ENCODE assay signal across 10 cellular contexts in genomic region chr2:44802409-44803099, GRCh38.
DNase-seq lines count a peak whose midpoint lies in the region; ATAC-seq and TF ChIP-seq lines count a peak whose summit lies in the region.
"Had no signal": no experiment of that assay in that cellular context is flagged by ENCODE, and none has a peak within 500 bp of the region (broad histone marks: within the 10 kb centered on the region; RNA-seq: fewer than 3 reads in every experiment).

No MANE protein-coding gene starts in this region.

- H3K9me3 Mint-ChIP-seq in activated naive CD8-positive, alpha-beta T cell treated with anti-CD3 and anti-CD28 coated beads, Interleukin-2, amount 10 ng/mL, durations not matched to agents 7 days and 5 days: no peaks in the 10 kb centered on the region

- H3K27ac Mint-ChIP-seq in activated naive CD8-positive, alpha-beta T cell treated with anti-CD3 and anti-CD28 coated beads, Interleukin-2, amount 10 ng/mL, durations not matched to agents 7 days and 5 days: no peak overlapping the region

- H3K4me1 ChIP-seq in cardiac muscle cell (ENCODE audit: low read depth) (no peaks in the 10 kb centered on the region), right atrium auricular region (peaks cover 0 to 16% of the 10 kb centered on the region in 2 donors), suprapubic skin (peaks cover 24% of the 10 kb centered on the region)

- peaks cover 5% of the 10 kb centered on the region for H3K4me1 Mint-ChIP-seq in activated naive CD8-positive, alpha-beta T cell treated with anti-CD3 and anti-CD28 coated beads, Interleukin-2, amount 10 ng/mL, durations not matched to agents 7 days and 5 days

- H3K4me3 ChIP-seq in cardiac muscle cell: peak overlapping the region; percentile 20
- peak overlapping the region in 1 of 2 donors; percentile 20 for H3K4me3 ChIP-seq in right atrium auricular region
- H3K4me3 ChIP-seq in suprapubic skin: peak overlapping the region; percentile 32

- TF ChIP-seq EP300 in suprapubic skin (IDR thresholded peaks at IDR 0.05): no peak

- no peaks in the 10 kb centered on the region for H3K36me3 Mint-ChIP-seq in activated naive CD8-positive, alpha-beta T cell treated with anti-CD3 and anti-CD28 coated beads, Interleukin-2, amount 10 ng/mL, durations not matched to agents 7 days and 5 days

- no peaks in the 10 kb centered on the region for H3K36me3 ChIP-seq in cardiac muscle cell
- H3K36me3 ChIP-seq in right atrium auricular region: no peaks in the 10 kb centered on the region
- H3K36me3 ChIP-seq in suprapubic skin: no peaks in the 10 kb centered on the region
- H3K36me3 ChIP-seq: esophagus squamous epithelium had no signal

- peak overlapping the region; percentile 42 for H3K4me3 Mint-ChIP-seq in activated naive CD8-positive, alpha-beta T cell treated with anti-CD3 and anti-CD28 coated beads, Interleukin-2, amount 10 ng/mL, durations not matched to agents 7 days and 5 days

- DNase-seq in cardiac muscle cell (ENCODE audit: low read depth in 1 of 2, low spot score in 1 of 2): peak in 1 of 2 donors; percentile 35
- DNase-seq in right atrium auricular region (ENCODE audit: low spot score): no peak
- DNase-seq in activated naive CD8-positive, alpha-beta T cell treated with anti-CD3 and anti-CD28 coated beads, Interleukin-2, amount 10 ng/mL, durations not matched to agents 7 days and 5 days: no peak
- DNase-seq in left colon: no peak
- DNase-seq in suprapubic skin (ENCODE audit: low spot score in 2 of 2): no peak
- DNase-seq in GF-D8 (lab: John Stamatoyannopoulos, UW): no peak
- DNase-seq in D341Med (ENCODE audit: low spot score): no peak
- DNase-seq: esophagus squamous epithelium, NCI-H524 treated with DMSO at 0.1 percent for 48 hours had no signal

- 12% methylated on average over 15 of the region's 46 CpGs for WGBS in suprapubic skin

- ATAC-seq in activated naive CD8-positive, alpha-beta T cell treated with anti-CD3 and anti-CD28 coated beads, Interleukin-2, amount 10 ng/mL, durations not matched to agents 7 days and 5 days (ENCODE audit: low read depth): no peak
- peak; percentile 40 for ATAC-seq in left colon
- no peak for ATAC-seq in HG03095 (IDR thresholded peaks at IDR 0.05; ENCODE audit: unreplicated experiment)

- H3K27ac ChIP-seq in cardiac muscle cell (no peak overlapping the region), right atrium auricular region (no peak overlapping the region), suprapubic skin (no peak overlapping the region)
- H3K27ac ChIP-seq: esophagus squamous epithelium had no signal

- no peak for TF ChIP-seq CTCF in cardiac muscle cell (IDR thresholded peaks at IDR 0.05; ENCODE audit: low read depth, low read length)
- TF ChIP-seq CTCF in right atrium auricular region (IDR thresholded peaks at IDR 0.05): no peak
- no peak for TF ChIP-seq CTCF in suprapubic skin (IDR thresholded peaks at IDR 0.05)

- H3K9me3 ChIP-seq in cardiac muscle cell (ENCODE audit: low read depth): no peaks in the 10 kb centered on the region
- H3K9me3 ChIP-seq in right atrium auricular region: no peaks in the 10 kb centered on the region
- no peaks in the 10 kb centered on the region for H3K9me3 ChIP-seq in suprapubic skin
- H3K9me3 ChIP-seq: esophagus squamous epithelium had no signal

- POLR2A ChIA-PET in activated naive CD8-positive, alpha-beta T cell treated with anti-CD3 and anti-CD28 coated beads, Interleukin-2, amount 10 ng/mL, durations not matched to agents 7 days and 5 days (lab: Charles Lee): no interaction called here

- H3K27me3 Mint-ChIP-seq in activated naive CD8-positive, alpha-beta T cell treated with anti-CD3 and anti-CD28 coated beads, Interleukin-2, amount 10 ng/mL, durations not matched to agents 7 days and 5 days: peaks cover 95% of the 10 kb centered on the region

- TF ChIP-seq POLR2A in suprapubic skin (IDR thresholded peaks at IDR 0.05): no peak

- intact Hi-C loops in left colon (cut with DNase I, micrococcal nuclease): no loop called here

- peaks cover 100% of the 10 kb centered on the region for H3K27me3 ChIP-seq in cardiac muscle cell
- H3K27me3 ChIP-seq in right atrium auricular region: peaks cover 28 to 47% of the 10 kb centered on the region in 2 donors
- peaks cover 86% of the 10 kb centered on the region for H3K27me3 ChIP-seq in suprapubic skin
